ENCODE assay signal across 13 cellular contexts in the genomic region with DNA sequence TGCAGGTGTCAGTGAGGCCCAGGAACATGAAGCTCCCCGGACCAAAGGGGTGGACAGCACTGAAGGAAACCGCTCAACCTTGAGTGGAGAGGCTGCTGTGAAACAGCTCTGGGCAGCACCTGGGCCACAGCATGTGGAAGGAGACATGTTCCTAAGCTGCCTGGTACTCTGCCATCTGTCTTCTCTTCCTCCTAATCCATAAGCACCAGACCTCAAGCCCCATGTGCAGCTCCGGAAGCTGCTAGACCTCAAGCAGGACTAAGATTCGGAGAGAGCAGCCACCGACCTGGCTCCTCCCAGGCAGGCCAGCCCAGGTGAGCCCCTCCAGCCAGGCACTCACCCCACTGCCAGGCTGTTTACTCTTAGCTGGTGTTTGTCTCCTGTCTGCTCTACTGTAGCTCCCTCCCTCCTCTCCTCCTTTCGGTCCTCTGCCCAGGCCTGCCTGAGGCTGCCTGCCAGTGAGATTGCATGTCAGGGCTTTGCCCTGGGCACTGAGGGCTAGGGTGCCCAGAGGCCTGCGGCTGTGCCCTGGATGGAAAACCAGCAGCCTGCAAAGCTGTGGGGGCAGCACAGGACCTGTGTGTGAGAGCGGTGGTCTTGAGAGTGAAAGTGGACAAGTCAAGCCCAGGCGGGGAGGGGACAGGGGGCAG. TPM values are rescaled to one million over a fixed set of nuclear protein-coding genes. Genes with fewer than 3 reads are reported as not detected.
DNase-seq lines count a peak whose midpoint lies in the region; ATAC-seq and TF ChIP-seq lines count a peak whose summit lies in the region.
"Had no signal": no experiment of that assay in that cellular context is flagged by ENCODE, and none has a peak within 500 bp of the region (broad histone marks: within the 10 kb centered on the region; RNA-seq: fewer than 3 reads in every experiment).

No MANE protein-coding gene starts in this region.

- H3K27ac ChIP-seq in DND-41 (ENCODE audit: low read length) (peak overlapping the region; percentile 12; the same call in 1 of the 2 replicates), skin epidermis (peak overlapping the region in 16 of 21 experiments; percentile 3 to 79 (median 58)), GM23248 (no peak overlapping the region)
- H3K27ac ChIP-seq: cardiac muscle cell, upper lobe of left lung had no signal

- H3K4me3 Mint-ChIP-seq in dendritic cell treated with granulocyte-macrophage colony-stimulating factor and Interleukin-4, amounts not matched to agents 40 ng/mL and 50 ng/mL, for 4 days = no peak overlapping the region
- H3K4me3 Mint-ChIP-seq in glutamatergic neuron (ENCODE audit: unreplicated experiment) = no peak overlapping the region
- H3K4me3 Mint-ChIP-seq: WTC11 had no signal

- H3K9ac ChIP-seq in DND-41 (ENCODE audit: low read depth, low read length) (no peak overlapping the region), GM23248 (no peak overlapping the region)

- in situ Hi-C loops in GM23248 (cut with MboI) = no loop called here

- H3K79me2 ChIP-seq in DND-41 (ENCODE audit: insufficient read depth, low read length) (peaks cover 98% of the 10 kb centered on the region), GM23248 (ENCODE audit: insufficient read depth) (no peaks in the 10 kb centered on the region)

- no peaks in the 10 kb centered on the region for H3K9me2 ChIP-seq in GM23248 (ENCODE audit: insufficient read depth)

- H3K4me2 ChIP-seq in DND-41 (ENCODE audit: insufficient read depth, low read length) = no peak overlapping the region
- no peak overlapping the region for H3K4me2 ChIP-seq in GM23248 (ENCODE audit: unreplicated experiment)

- H3F3A ChIP-seq in GM23248 (ENCODE audit: insufficient read depth) = no peaks in the 10 kb centered on the region

- H2AFZ ChIP-seq in DND-41 (ENCODE audit: low read depth, low read length) (no peak overlapping the region), GM23248 (no peak overlapping the region)

- H3K36me3 Mint-ChIP-seq in dendritic cell treated with granulocyte-macrophage colony-stimulating factor and Interleukin-4, amounts not matched to agents 40 ng/mL and 50 ng/mL, for 4 days (ENCODE audit: low read depth) = peaks cover 23% of the 10 kb centered on the region
- H3K36me3 Mint-ChIP-seq in glutamatergic neuron (ENCODE audit: unreplicated experiment) = no peaks in the 10 kb centered on the region

- DNase-seq in DND-41 = no peak
- peak; percentile 61 for DNase-seq in NCI-H1694 (lab: John Stamatoyannopoulos, UW)
- DNase-seq in glutamatergic neuron = no peak
- no peak for DNase-seq in GM23248
- DNase-seq: activated CD8-positive, alpha-beta memory T cell treated with anti-CD3 and anti-CD28 coated beads, Interleukin-2, amount 50 U/mL, for 4 hours; activated naive CD4-positive, alpha-beta T cell treated with anti-CD3 and anti-CD28 coated beads, Interleukin-2, amount 50 U/mL, for 16 hours; NCI-H2029 treated with DMSO at 0.1 percent for 48 hours had no signal

- H4K20me1 ChIP-seq in DND-41 (ENCODE audit: insufficient read depth, low read length) (peaks cover 71% of the 10 kb centered on the region), GM23248 (ENCODE audit: insufficient read depth) (no peaks in the 10 kb centered on the region)

- H3K27ac Mint-ChIP-seq in dendritic cell treated with granulocyte-macrophage colony-stimulating factor and Interleukin-4, amounts not matched to agents 40 ng/mL and 50 ng/mL, for 4 days = peak overlapping the region; percentile 51
- no peak overlapping the region for H3K27ac Mint-ChIP-seq in glutamatergic neuron (ENCODE audit: unreplicated experiment)
- H3K27ac Mint-ChIP-seq: WTC11 had no signal

- H3K9me3 Mint-ChIP-seq in dendritic cell treated with granulocyte-macrophage colony-stimulating factor and Interleukin-4, amounts not matched to agents 40 ng/mL and 50 ng/mL, for 4 days = no peaks in the 10 kb centered on the region
- peaks cover 2% of the 10 kb centered on the region for H3K9me3 Mint-ChIP-seq in glutamatergic neuron (ENCODE audit: unreplicated experiment)
- H3K9me3 Mint-ChIP-seq: WTC11 had no signal

- WGBS in GM23248 (ENCODE audit: low coverage in 1 of 2, low lambda C conversion rate in 2 of 2, missing lambda C conversion rate in 2 of 2), 2 experiments = 89 to 92% methylated on average over 9 of the region's 9 CpGs

- H3K27me3 Mint-ChIP-seq in dendritic cell treated with granulocyte-macrophage colony-stimulating factor and Interleukin-4, amounts not matched to agents 40 ng/mL and 50 ng/mL, for 4 days = no peaks in the 10 kb centered on the region
- no peaks in the 10 kb centered on the region for H3K27me3 Mint-ChIP-seq in glutamatergic neuron (ENCODE audit: unreplicated experiment)

- TF ChIP-seq CTCF in DND-41 (IDR thresholded peaks at IDR 0.05; ENCODE audit: borderline replicate concordance, extremely low read depth, low read length, poor library complexity, severe bottlenecking) (no peak), glutamatergic neuron (IDR thresholded peaks at IDR 0.05; ENCODE audit: partially characterized antibody, unreplicated experiment) (no peak)

- H3K4me3 ChIP-seq in DND-41 (ENCODE audit: low read depth in 1 of 2, low read length in 2 of 2) (no peak overlapping the region), skin epidermis (no peak overlapping the region), GM23248 (no peak overlapping the region)
- H3K4me3 ChIP-seq: cardiac muscle cell, upper lobe of left lung had no signal

- H3K27me3 ChIP-seq in DND-41 (ENCODE audit: insufficient read depth, low read length, poor library complexity) (no peaks in the 10 kb centered on the region), GM23248 (replicated peaks; ENCODE audit: insufficient read depth) (no peaks in the 10 kb centered on the region)
- H3K27me3 ChIP-seq: cardiac muscle cell, upper lobe of left lung had no signal

- ATAC-seq in DND-41 (ENCODE audit: insufficient read depth, low read depth) = no peak
- ATAC-seq in GM21423 (IDR thresholded peaks at IDR 0.05; ENCODE audit: unreplicated experiment) = no peak
- ATAC-seq: WTC11 had no signal

- intact Hi-C loops in dendritic cell treated with granulocyte-macrophage colony-stimulating factor and Interleukin-4, amounts not matched to agents 40 ng/mL and 50 ng/mL, for 4 days (cut with micrococcal nuclease) = no loop called here

- H3K36me3 ChIP-seq in DND-41 (ENCODE audit: insufficient read depth, low read length) (peaks cover 71% of the 10 kb centered on the region), GM23248 (ENCODE audit: low read depth) (no peaks in the 10 kb centered on the region)
- H3K36me3 ChIP-seq: cardiac muscle cell, upper lobe of left lung had no signal

- H3K4me1 Mint-ChIP-seq in dendritic cell treated with granulocyte-macrophage colony-stimulating factor and Interleukin-4, amounts not matched to agents 40 ng/mL and 50 ng/mL, for 4 days (ENCODE audit: low read depth) = peaks cover 65% of the 10 kb centered on the region
- peaks cover 8% of the 10 kb centered on the region for H3K4me1 Mint-ChIP-seq in glutamatergic neuron (ENCODE audit: low read depth, unreplicated experiment)

- H3K9me3 ChIP-seq in DND-41 (ENCODE audit: insufficient read depth, low read length, severe bottlenecking) (no peaks in the 10 kb centered on the region), GM23248 (ENCODE audit: low read depth) (no peaks in the 10 kb centered on the region)
- H3K9me3 ChIP-seq: upper lobe of left lung had no signal

- H3K4me1 ChIP-seq in DND-41 (ENCODE audit: insufficient read depth, low read length) (peaks cover 6% of the 10 kb centered on the region; the same call in 1 of the 2 replicates), GM23248 (ENCODE audit: insufficient read depth) (peaks cover 13% of the 10 kb centered on the region)
- H3K4me1 ChIP-seq: upper lobe of left lung had no signal

RNA-seq across cellular contexts. Expression of gene BCL11A, which starts 53.7 kb away (rescaled TPM):
- 29.1 TPM for total RNA-seq in glutamatergic neuron (ENCODE audit: unreplicated experiment)
- 1.8 and 3.5 TPM in 2 replicates for total RNA-seq in GM23248 (2014; rRNA removed; shearing (Covaris generic))
- polyA plus RNA-seq in GM23248 (2016; fragmentation: Nextera tagmentation; extraction: Ambion mirVana) = 8.9 and 9.6 TPM in 2 replicates
